ENCODE assay signal across 13 cellular contexts in the genomic region with DNA sequence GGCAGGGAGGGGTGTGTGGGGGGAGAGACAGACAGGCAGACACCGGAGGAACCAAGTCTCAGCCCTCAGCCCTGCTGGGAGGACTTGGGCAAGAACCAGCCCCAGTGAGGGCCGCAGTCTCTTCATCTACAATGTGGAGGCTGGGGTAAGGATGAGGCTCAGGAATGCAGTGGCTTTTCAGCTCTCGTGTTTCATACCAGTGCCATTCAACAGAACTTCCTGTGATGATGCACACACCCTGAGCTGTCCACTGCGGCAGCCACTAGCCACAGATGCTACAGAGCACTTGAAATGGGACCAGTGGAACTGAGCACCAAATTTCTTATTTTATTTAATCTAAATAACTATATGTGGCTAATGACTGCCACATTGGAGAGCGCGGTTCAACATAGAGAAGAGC. TPM values are rescaled to one million over a fixed set of nuclear protein-coding genes. Genes with fewer than 3 reads are reported as not detected.
DNase-seq lines count a peak whose midpoint lies in the region; ATAC-seq, FAIRE-seq and TF ChIP-seq lines count a peak whose summit lies in the region.
"Had no signal": no experiment of that assay in that cellular context is flagged by ENCODE, and none has a peak within 500 bp of the region (broad histone marks: within the 10 kb centered on the region; RNA-seq: fewer than 3 reads in every experiment).

No MANE protein-coding gene starts in this region.

- no peaks in the 10 kb centered on the region for H3K9me3 Mint-ChIP-seq in neural progenitor cell

- H3K4me1 ChIP-seq in H1 (replicated peaks in 1 of 4; ENCODE audit: control insufficient read depth in 3 of 4, insufficient read depth in 4 of 4, low read length in 3 of 4) = 0 out of 7 replicates have a peak, but pooled peaks cover 0 to 1% (median 0%) of the 10 kb centered on the region in 4 experiments
- H3K4me1 ChIP-seq in neural progenitor cell = peaks cover 8% of the 10 kb centered on the region
- H3K4me1 ChIP-seq: esophagus squamous epithelium had no signal

- ATAC-seq in HG02571 (IDR thresholded peaks at IDR 0.05; ENCODE audit: unreplicated experiment) = no peak
- ATAC-seq: activated CD8-positive, alpha-beta T cell treated with anti-CD3 and anti-CD28 coated beads, Interleukin-2, amount 10 ng/mL, durations not matched to agents 7 days and 5 days had no signal

- POLR2A ChIA-PET in H1 (lab: Charles Lee; ENCODE audit: partially characterized antibody) = interaction anchor here (0.9 kb wide), 1 partner anchor 11 kb away, joined by 5 read pairs; no protein-coding TSS in a partner anchor

- no peak overlapping the region for H3K14ac ChIP-seq in H1 (ENCODE audit: insufficient read length)

- no peaks in the 10 kb centered on the region for H3K79me2 ChIP-seq in H1 (ENCODE audit: control insufficient read depth in 1 of 2, insufficient read depth in 2 of 2, low read length in 2 of 2)
- no peaks in the 10 kb centered on the region for H3K79me2 ChIP-seq in neural progenitor cell (ENCODE audit: low read depth)

- no peak for TF ChIP-seq EP300 in H1 (IDR thresholded peaks at IDR 0.05; ENCODE audit: borderline replicate concordance in 1 of 2, low read depth in 2 of 2, low read length in 2 of 2)

- H3K36me3 ChIP-seq in H1 (ENCODE audit: control insufficient read depth in 2 of 4, insufficient read depth in 4 of 4, low read length in 3 of 4) (no peaks in the 10 kb centered on the region), neural progenitor cell (no peaks in the 10 kb centered on the region)
- H3K36me3 ChIP-seq: esophagus squamous epithelium had no signal

- no peak for TF ChIP-seq POLR2A in H1 (IDR thresholded peaks at IDR 0.05; ENCODE audit: control extremely low read depth in 1 of 2, low read depth in 2 of 2, low read length in 2 of 2)

- H3K79me1 ChIP-seq in H1 (ENCODE audit: low read depth, low read length) = no peaks in the 10 kb centered on the region

- H3K18ac ChIP-seq in H1 (ENCODE audit: extremely low read depth, low read length) = no peak overlapping the region

- no peaks in the 10 kb centered on the region for H3K9me3 ChIP-seq in H1 (ENCODE audit: insufficient read depth in 2 of 2, low read depth in 1 of 2, low read length in 1 of 2)
- no peaks in the 10 kb centered on the region for H3K9me3 ChIP-seq in neural progenitor cell (ENCODE audit: low read depth)
- H3K9me3 ChIP-seq: esophagus squamous epithelium had no signal

- no peak overlapping the region for H4K5ac ChIP-seq in H1 (ENCODE audit: insufficient read length, low read depth, low read length)

- no peaks in the 10 kb centered on the region for H3K36me3 Mint-ChIP-seq in neural progenitor cell

- CTCF ChIA-PET in H1 (lab: Charles Lee; ENCODE audit: partially characterized antibody) = interaction anchor here (0.7 to 0.9 kb wide), 2 partner anchors 139 to 265 kb away, joined by 3 to 5 read pairs; no protein-coding TSS in a partner anchor

- WGBS in H1 (ENCODE audit: extremely low coverage in 1 of 2, insufficient coverage in 1 of 2, insufficient read length in 1 of 2, insufficient replicate concordance in 2 of 2, low coverage in 1 of 2, low lambda C conversion rate in 2 of 2, missing lambda C conversion rate in 1 of 2), 2 experiments = 96% methylated on average over 6 of the region's 6 CpGs; no CpG with 5 or more reads in 1 of the 2 experiments

- no peaks in the 10 kb centered on the region for H3K23me2 ChIP-seq in H1 (ENCODE audit: low read depth, low read length)

- H3K27me3 ChIP-seq in H1 (replicated peaks in 1 of 4; ENCODE audit: control insufficient read depth in 3 of 4, extremely low read depth in 1 of 4, insufficient read depth in 3 of 4, low read length in 3 of 4) = 0 out of 7 replicates have a peak, but pooled peaks cover 0 to 2% (median 0%) of the 10 kb centered on the region in 4 experiments
- H3K27me3 ChIP-seq in neural progenitor cell = no peaks in the 10 kb centered on the region

- peak; percentile 88 for DNase-seq in EL
- peak; percentile 88 for DNase-seq in RCC 7860 (ENCODE audit: low spot score)
- DNase-seq in H1 (ENCODE audit: low read depth in 1 of 2, low spot score in 2 of 2) = no peak
- DNase-seq in neural progenitor cell (ENCODE audit: low spot score) = no peak
- no peak for DNase-seq in stimulated activated naive CD4-positive, alpha-beta T cell treated with Interleukin-2 at 50 U/mL for 16 hours (lab: John Stamatoyannopoulos, UW)
- no peak for DNase-seq in DMS53 (lab: John Stamatoyannopoulos, UW)
- no peak for DNase-seq in effector CD8-positive, alpha-beta T cell (lab: John Stamatoyannopoulos, UW)
- DNase-seq: activated CD8-positive, alpha-beta T cell treated with anti-CD3 and anti-CD28 coated beads, Interleukin-2, amount 10 ng/mL, durations not matched to agents 7 days and 5 days; activated naive CD4-positive, alpha-beta T cell; esophagus squamous epithelium; RPMI8226 had no signal

- H3K9ac ChIP-seq in H1 (replicated peaks in 1 of 4; ENCODE audit: extremely low read depth in 1 of 4, low read depth in 3 of 4, low read length in 3 of 4) (no peak overlapping the region), neural progenitor cell (no peak overlapping the region)

- H2BK120ac ChIP-seq in H1 (replicated peaks; ENCODE audit: low read depth, low read length) = no peak overlapping the region

- peak overlapping the region; percentile 31; the same call in 1 of the 2 replicates for H3K27ac ChIP-seq in H1 (ENCODE audit: low read depth, low read length)
- H3K27ac ChIP-seq in neural progenitor cell = no peak overlapping the region
- H3K27ac ChIP-seq: esophagus squamous epithelium had no signal

- H2AFZ ChIP-seq in H1 (ENCODE audit: low read length) (no peak overlapping the region), neural progenitor cell (replicated peaks) (no peak overlapping the region)

- TF ChIP-seq CTCF in H1 (IDR thresholded peaks at IDR 0.05; ENCODE audit: control extremely low read depth in 1 of 3, insufficient read depth in 1 of 3, low read depth in 1 of 3, low read length in 3 of 3) (no peak), neural progenitor cell (IDR thresholded peaks at IDR 0.05) (no peak)

- FAIRE-seq in RCC 7860 (lab: Jason Lieb, UNC) (peak; percentile 87), H1 (lab: Jason Lieb, UNC) (no peak)

- no peak overlapping the region for H4K91ac ChIP-seq in H1 (replicated peaks; ENCODE audit: insufficient read length, low read length)

- no peaks in the 10 kb centered on the region for H3F3A ChIP-seq in neural progenitor cell (ENCODE audit: low read depth)

- H3K27me3 Mint-ChIP-seq in neural progenitor cell (ENCODE audit: insufficient read depth, low read depth) = peaks cover 15% of the 10 kb centered on the region

- TF ChIP-seq RAD21 in H1 (IDR thresholded peaks at IDR 0.05 in 1 of 2, conservative IDR thresholded peaks at IDR 0.05 in 1 of 2; ENCODE audit: low read depth in 2 of 2, low read length in 2 of 2) = no peak

- H3K23ac ChIP-seq in H1 (ENCODE audit: insufficient read length) = no peak overlapping the region

- peak overlapping the region; percentile 36 for H3K27ac Mint-ChIP-seq in neural progenitor cell
- H3K27ac Mint-ChIP-seq: activated CD8-positive, alpha-beta T cell treated with anti-CD3 and anti-CD28 coated beads, Interleukin-2, amount 10 ng/mL, durations not matched to agents 7 days and 5 days had no signal

- no peak overlapping the region for H2BK5ac ChIP-seq in H1 (ENCODE audit: low read depth, low read length)

- H2AK5ac ChIP-seq in H1 (ENCODE audit: low read depth, low read length) = no peak overlapping the region

- H3K4me1 Mint-ChIP-seq in neural progenitor cell = peaks cover 53% of the 10 kb centered on the region

- H3K4me2 ChIP-seq in H1 (ENCODE audit: insufficient read depth in 1 of 2, low read depth in 2 of 2, low read length in 2 of 2) = no peak overlapping the region
- H3K4me2 ChIP-seq in neural progenitor cell = no peak overlapping the region

- no peak overlapping the region for H2BK12ac ChIP-seq in H1 (ENCODE audit: low read depth, low read length)

- H4K8ac ChIP-seq in H1 (ENCODE audit: extremely low read depth, insufficient read depth, low read length) = no peak overlapping the region

- H3K4me3 Mint-ChIP-seq in neural progenitor cell = no peak overlapping the region
- H3K4me3 Mint-ChIP-seq: activated CD8-positive, alpha-beta T cell treated with anti-CD3 and anti-CD28 coated beads, Interleukin-2, amount 10 ng/mL, durations not matched to agents 7 days and 5 days had no signal

- H2BK20ac ChIP-seq in H1 (ENCODE audit: low read length) = no peak overlapping the region

- H2BK15ac ChIP-seq in H1 (ENCODE audit: low read length) = no peak overlapping the region

- H4K20me1 ChIP-seq in H1 (replicated peaks in 1 of 2; ENCODE audit: control insufficient read depth in 1 of 2, insufficient read depth in 2 of 2, low read length in 2 of 2) (peaks cover 0 to 1% of the 10 kb centered on the region in 2 experiments), neural progenitor cell (ENCODE audit: low read depth) (no peaks in the 10 kb centered on the region)

- no peak overlapping the region for H3K56ac ChIP-seq in H1 (replicated peaks; ENCODE audit: insufficient read length, low read depth, low read length)

- no peak overlapping the region for H3K4ac ChIP-seq in H1 (replicated peaks; ENCODE audit: insufficient read length, low read depth, low read length)

- H3K4me3 ChIP-seq in H1 (ENCODE audit: extremely low read depth in 1 of 4, insufficient read depth in 2 of 4, low read depth in 3 of 4, low read length in 4 of 4) (no peak overlapping the region), neural progenitor cell (no peak overlapping the region)
- H3K4me3 ChIP-seq: esophagus squamous epithelium had no signal

RNA-seq across cellular contexts. Expression of a gene that starts 10.7 kb away (rescaled TPM):
- 0.23 and 0.28 TPM in 2 replicates for total RNA-seq in H1 (2021; fragmentation: NEBNext Ultra II Directional; extraction: Animal tissue kit (Norgen Biotek cat#: 25700))
- polyA plus RNA-seq in H1 (2011; rRNA removed) = 0.16 and 0.20 TPM in 2 replicates
- polyA plus RNA-seq in H1 (2011; cell fraction: cytosol; rRNA removed) = 0.09 TPM
- 0.43 TPM for polyA plus RNA-seq in H1 (2011; cell fraction: nucleus; rRNA removed)
- polyA plus RNA-seq in H1 (2012, experiment 1 of 2) = 0.03 to 0.39 TPM (median 0.32 TPM) in 3 of 4 replicates, not detected in the other
- polyA plus RNA-seq in H1 (2012, experiment 2 of 2) = 0.17 TPM
- 0.12 TPM for polyA plus RNA-seq in H1 (2013, experiment 1 of 2)
- 0.11 TPM for polyA plus RNA-seq in H1 (2013, experiment 2 of 2)
- polyA minus RNA-seq in H1 (2011; rRNA and poly(A)+ RNA removed) = 0.06 and 0.10 TPM in 2 replicates
- polyA minus RNA-seq in H1 (2011; cell fraction: cytosol; rRNA and poly(A)+ RNA removed) = not detected
- polyA minus RNA-seq in H1 (2011; cell fraction: nucleus; rRNA and poly(A)+ RNA removed) = not detected
- 0.09 and 0.28 TPM in 2 replicates for total RNA-seq in neural progenitor cell (ENCODE audit: low replicate concordance)
- total RNA-seq: activated CD8-positive, alpha-beta T cell treated with anti-CD3 and anti-CD28 coated beads, Interleukin-2, amount 10 ng/mL, durations not matched to agents 7 days and 5 days; pulmonary artery endothelial cell had no signal

RNA-seq across cellular contexts. Expression of a gene that starts 23.8 kb away (rescaled TPM):
- 4.5 TPM in 2 replicates for total RNA-seq in H1 (2021; fragmentation: NEBNext Ultra II Directional; extraction: Animal tissue kit (Norgen Biotek cat#: 25700))
- 6.7 and 8.0 TPM in 2 replicates for polyA plus RNA-seq in H1 (2011; rRNA removed)
- polyA plus RNA-seq in H1 (2011; cell fraction: cytosol; rRNA removed) = 6.0 TPM
- polyA plus RNA-seq in H1 (2011; cell fraction: nucleus; rRNA removed) = 4.2 TPM
- polyA plus RNA-seq in H1 (2012, experiment 1 of 2) = 2.0 to 4.1 TPM (median 3.4 TPM) in 4 replicates
- 3.3 TPM for polyA plus RNA-seq in H1 (2012, experiment 2 of 2)
- polyA plus RNA-seq in H1 (2013, experiment 1 of 2) = 3.5 TPM
- polyA plus RNA-seq in H1 (2013, experiment 2 of 2) = 3.5 TPM
- polyA minus RNA-seq in H1 (2011; rRNA and poly(A)+ RNA removed) = 2.7 and 5.4 TPM in 2 replicates
- 3.7 TPM for polyA minus RNA-seq in H1 (2011; cell fraction: cytosol; rRNA and poly(A)+ RNA removed)
- polyA minus RNA-seq in H1 (2011; cell fraction: nucleus; rRNA and poly(A)+ RNA removed) = 5.7 TPM
- total RNA-seq in neural progenitor cell (ENCODE audit: low replicate concordance) = 4.2 and 13.1 TPM in 2 replicates
- total RNA-seq: activated CD8-positive, alpha-beta T cell treated with anti-CD3 and anti-CD28 coated beads, Interleukin-2, amount 10 ng/mL, durations not matched to agents 7 days and 5 days; pulmonary artery endothelial cell had no signal

Comparison
In these comparisons a context has a peak if more than half of its experiments do, and no peak if none do; other contexts are left out.
1. DNase-seq: peak in EL (single experiment) and RCC 7860 (single experiment); none in H1 (0 of 2), neural progenitor cell (single experiment), stimulated activated naive CD4-positive, alpha-beta T cell treated with Interleukin-2 at 50 U/mL for 16 hours (single experiment), DMS53 (single experiment) and effector CD8-positive, alpha-beta T cell (single experiment).